18 cellular contexts compared by ENCODE assay signal in the genomic region with DNA sequence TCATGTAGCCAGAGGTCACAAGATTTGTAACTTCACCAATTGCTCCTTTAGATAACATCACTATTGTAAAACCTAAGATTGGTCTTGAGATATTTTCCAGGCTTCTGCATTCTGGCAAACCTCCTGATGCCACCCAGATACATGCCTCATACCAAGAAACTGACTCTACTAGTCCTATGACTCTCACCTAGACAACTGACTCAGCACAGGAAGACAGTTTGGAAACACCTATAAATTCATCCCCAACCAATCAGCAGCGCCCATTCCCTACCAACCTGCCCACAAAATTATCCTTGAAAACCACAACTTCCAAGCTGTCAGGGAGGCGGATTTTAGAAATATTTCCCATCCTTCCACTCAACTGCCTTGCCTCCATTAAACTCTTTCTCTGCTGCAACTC. TPM values are rescaled to one million over a fixed set of nuclear protein-coding genes. Genes with fewer than 3 reads are reported as not detected.
DNase-seq lines count a peak whose midpoint lies in the region; ATAC-seq and TF ChIP-seq lines count a peak whose summit lies in the region.
"Had no signal": no experiment of that assay in that cellular context is flagged by ENCODE, and none has a peak within 500 bp of the region (broad histone marks: within the 10 kb centered on the region; RNA-seq: fewer than 3 reads in every experiment).

No MANE protein-coding gene starts in this region.

- H3K9me2 ChIP-seq in neural cell (ENCODE audit: insufficient read depth, low read length): no peaks in the 10 kb centered on the region

- H3K4me3 Mint-ChIP-seq in activated CD8-positive, alpha-beta T cell treated with anti-CD3 and anti-CD28 coated beads for 36 hours: no peak overlapping the region
- no peak overlapping the region for H3K4me3 Mint-ChIP-seq in activated CD8-positive, alpha-beta T cell treated with anti-CD3 and anti-CD28 coated beads, Interleukin-2, amount 10 ng/mL, durations not matched to agents 7 days and 5 days
- no peak overlapping the region for H3K4me3 Mint-ChIP-seq in activated naive CD8-positive, alpha-beta T cell treated with anti-CD3 and anti-CD28 coated beads, Interleukin-2, amount 10 ng/mL, durations not matched to agents 7 days and 5 days
- H3K4me3 Mint-ChIP-seq: activated B cell treated with CpG ODN at 0.5 μM for 24 hours; central memory CD8-positive, alpha-beta T cell had no signal

- H3K9me3 ChIP-seq in neural cell (ENCODE audit: low read length): no peaks in the 10 kb centered on the region
- H3K9me3 ChIP-seq: adrenal gland, right atrium auricular region, uterus had no signal

- peak; percentile 25 for DNase-seq in activated CD8-positive, alpha-beta T cell treated with anti-CD3 and anti-CD28 coated beads for 36 hours
- DNase-seq in activated CD8-positive, alpha-beta T cell treated with anti-CD3 and anti-CD28 coated beads, Interleukin-2, amount 10 ng/mL, durations not matched to agents 7 days and 5 days: no peak
- DNase-seq in NCI-H226 (peak; percentile 80), NCI-H510A treated with DMSO at 0.1 percent for 48 hours (lab: John Stamatoyannopoulos, UW) (no peak), NCI-H2196 (lab: John Stamatoyannopoulos, UW; ENCODE audit: unreplicated experiment) (no peak), DMS53 (lab: John Stamatoyannopoulos, UW) (no peak)
- DNase-seq in activated naive CD8-positive, alpha-beta T cell treated with anti-CD3 and anti-CD28 coated beads, Interleukin-2, amount 10 ng/mL, durations not matched to agents 7 days and 5 days: no peak
- DNase-seq: activated B cell treated with CpG ODN at 0.5 μM for 24 hours, adrenal gland, C1 segment of cervical spinal cord, left colon, nucleus accumbens, Right ventricle myocardium superior, uterus had no signal

- intact Hi-C loops in activated CD8-positive, alpha-beta T cell treated with anti-CD3 and anti-CD28 coated beads for 36 hours (cut with micrococcal nuclease): loop anchor here (5.0 to 10.0 kb wide), 4 partner anchors 122 to 1020 kb away; partner anchors contain the start of genes ATP1B1 and SLC19A2

- CTCF ChIA-PET in activated CD8-positive, alpha-beta T cell treated with anti-CD3 and anti-CD28 coated beads for 36 hours (lab: Charles Lee): interaction anchor here (1.3 kb wide), 1 partner anchor 16 kb away, joined by 6 read pairs; no protein-coding TSS in a partner anchor
- CTCF ChIA-PET in activated CD8-positive, alpha-beta T cell treated with anti-CD3 and anti-CD28 coated beads, Interleukin-2, amount 10 ng/mL, durations not matched to agents 7 days and 5 days (lab: Charles Lee): no interaction called here

- no peak for TF ChIP-seq EP300 in neural cell (conservative IDR thresholded peaks at IDR 0.05; ENCODE audit: poor library complexity, severe bottlenecking)

- peaks cover 12% of the 10 kb centered on the region for H3K36me3 Mint-ChIP-seq in activated CD8-positive, alpha-beta T cell treated with anti-CD3 and anti-CD28 coated beads for 36 hours (ENCODE audit: low read depth)
- peaks cover 7% of the 10 kb centered on the region for H3K36me3 Mint-ChIP-seq in activated CD8-positive, alpha-beta T cell treated with anti-CD3 and anti-CD28 coated beads, Interleukin-2, amount 10 ng/mL, durations not matched to agents 7 days and 5 days (ENCODE audit: low read depth)
- peaks cover 10% of the 10 kb centered on the region for H3K36me3 Mint-ChIP-seq in activated naive CD8-positive, alpha-beta T cell treated with anti-CD3 and anti-CD28 coated beads, Interleukin-2, amount 10 ng/mL, durations not matched to agents 7 days and 5 days

- peaks cover 33% of the 10 kb centered on the region for H3K4me1 Mint-ChIP-seq in activated CD8-positive, alpha-beta T cell treated with anti-CD3 and anti-CD28 coated beads for 36 hours (ENCODE audit: low read depth)
- peaks cover 29% of the 10 kb centered on the region for H3K4me1 Mint-ChIP-seq in activated CD8-positive, alpha-beta T cell treated with anti-CD3 and anti-CD28 coated beads, Interleukin-2, amount 10 ng/mL, durations not matched to agents 7 days and 5 days (ENCODE audit: low read depth)
- H3K4me1 Mint-ChIP-seq in activated naive CD8-positive, alpha-beta T cell treated with anti-CD3 and anti-CD28 coated beads, Interleukin-2, amount 10 ng/mL, durations not matched to agents 7 days and 5 days: peaks cover 26% of the 10 kb centered on the region

- no peaks in the 10 kb centered on the region for H4K20me1 ChIP-seq in neural cell (ENCODE audit: insufficient read depth)

- H2AFZ ChIP-seq in neural cell (ENCODE audit: low read depth, low read length): no peak overlapping the region

- no peak for ATAC-seq in activated CD8-positive, alpha-beta T cell treated with anti-CD3 and anti-CD28 coated beads for 36 hours
- ATAC-seq in activated CD8-positive, alpha-beta T cell treated with anti-CD3 and anti-CD28 coated beads, Interleukin-2, amount 10 ng/mL, durations not matched to agents 7 days and 5 days: no peak
- no peak for ATAC-seq in activated naive CD8-positive, alpha-beta T cell treated with anti-CD3 and anti-CD28 coated beads, Interleukin-2, amount 10 ng/mL, durations not matched to agents 7 days and 5 days (ENCODE audit: low read depth)
- ATAC-seq: A549, left colon had no signal

- no peak for TF ChIP-seq CTCF in activated CD8-positive, alpha-beta T cell treated with anti-CD3 and anti-CD28 coated beads for 36 hours (IDR thresholded peaks at IDR 0.05)
- TF ChIP-seq CTCF in neural cell (IDR thresholded peaks at IDR 0.05; ENCODE audit: poor library complexity, severe bottlenecking): no peak

- no peak overlapping the region for H3K4me2 ChIP-seq in neural cell (ENCODE audit: low read length)
- H3K4me2 ChIP-seq: A549 had no signal

- TF ChIP-seq RAD21 in neural cell (conservative IDR thresholded peaks at IDR 0.05): no peak

- H3K27me3 ChIP-seq in neural cell (ENCODE audit: insufficient read depth, low read depth, low read length): no peaks in the 10 kb centered on the region
- H3K27me3 ChIP-seq: adrenal gland, right atrium auricular region, uterus had no signal

- no peaks in the 10 kb centered on the region for H3K36me3 ChIP-seq in neural cell (ENCODE audit: insufficient read depth, low read length)
- H3K36me3 ChIP-seq: adrenal gland, uterus had no signal

- POLR2A ChIA-PET in activated CD8-positive, alpha-beta T cell treated with anti-CD3 and anti-CD28 coated beads for 36 hours (lab: Charles Lee): interaction anchor here (0.6 to 1.0 kb wide), 3 partner anchors 43 to 853 kb away, joined by 3 to 4 read pairs (median 3); no protein-coding TSS in a partner anchor
- POLR2A ChIA-PET in activated CD8-positive, alpha-beta T cell treated with anti-CD3 and anti-CD28 coated beads, Interleukin-2, amount 10 ng/mL, durations not matched to agents 7 days and 5 days (lab: Charles Lee): no interaction called here
- POLR2A ChIA-PET in activated naive CD8-positive, alpha-beta T cell treated with anti-CD3 and anti-CD28 coated beads, Interleukin-2, amount 10 ng/mL, durations not matched to agents 7 days and 5 days (lab: Charles Lee): no interaction called here

- H3K27ac Mint-ChIP-seq in activated CD8-positive, alpha-beta T cell treated with anti-CD3 and anti-CD28 coated beads for 36 hours: peak overlapping the region; percentile 4
- H3K27ac Mint-ChIP-seq in activated CD8-positive, alpha-beta T cell treated with anti-CD3 and anti-CD28 coated beads, Interleukin-2, amount 10 ng/mL, durations not matched to agents 7 days and 5 days: no peak overlapping the region
- peak overlapping the region; percentile 52 for H3K27ac Mint-ChIP-seq in activated naive CD8-positive, alpha-beta T cell treated with anti-CD3 and anti-CD28 coated beads, Interleukin-2, amount 10 ng/mL, durations not matched to agents 7 days and 5 days
- H3K27ac Mint-ChIP-seq: activated B cell treated with CpG ODN at 0.5 μM for 24 hours had no signal

- H3K9me3 Mint-ChIP-seq in activated CD8-positive, alpha-beta T cell treated with anti-CD3 and anti-CD28 coated beads for 36 hours: no peaks in the 10 kb centered on the region
- H3K9me3 Mint-ChIP-seq in activated CD8-positive, alpha-beta T cell treated with anti-CD3 and anti-CD28 coated beads, Interleukin-2, amount 10 ng/mL, durations not matched to agents 7 days and 5 days (ENCODE audit: insufficient read depth): peaks cover 8% of the 10 kb centered on the region
- H3K9me3 Mint-ChIP-seq in activated naive CD8-positive, alpha-beta T cell treated with anti-CD3 and anti-CD28 coated beads, Interleukin-2, amount 10 ng/mL, durations not matched to agents 7 days and 5 days: peaks cover 5% of the 10 kb centered on the region
- H3K9me3 Mint-ChIP-seq: central memory CD8-positive, alpha-beta T cell had no signal

- peak overlapping the region; percentile 3 for H3K4me3 ChIP-seq in neural cell (ENCODE audit: low read length)
- H3K4me3 ChIP-seq: A549, adrenal gland, right atrium auricular region, uterus had no signal

- H3K27me3 Mint-ChIP-seq in activated CD8-positive, alpha-beta T cell treated with anti-CD3 and anti-CD28 coated beads for 36 hours: no peaks in the 10 kb centered on the region
- no peaks in the 10 kb centered on the region for H3K27me3 Mint-ChIP-seq in activated CD8-positive, alpha-beta T cell treated with anti-CD3 and anti-CD28 coated beads, Interleukin-2, amount 10 ng/mL, durations not matched to agents 7 days and 5 days (ENCODE audit: low read depth)
- no peaks in the 10 kb centered on the region for H3K27me3 Mint-ChIP-seq in activated naive CD8-positive, alpha-beta T cell treated with anti-CD3 and anti-CD28 coated beads, Interleukin-2, amount 10 ng/mL, durations not matched to agents 7 days and 5 days
- H3K27me3 Mint-ChIP-seq: activated B cell treated with CpG ODN at 0.5 μM for 24 hours; central memory CD8-positive, alpha-beta T cell had no signal

- H3K79me2 ChIP-seq in neural cell (replicated peaks; ENCODE audit: insufficient read depth, low read length): peaks cover 50% of the 10 kb centered on the region

- H3K27ac ChIP-seq in neural cell (ENCODE audit: low read length): no peak overlapping the region
- H3K27ac ChIP-seq: A549, adrenal gland, right atrium auricular region, uterus had no signal

- no peaks in the 10 kb centered on the region for H3F3A ChIP-seq in neural cell (ENCODE audit: insufficient read depth, low read length, poor library complexity, severe bottlenecking)

- H3K9ac ChIP-seq in neural cell (ENCODE audit: low read length): no peak overlapping the region

RNA-seq across cellular contexts. Expression of gene NME7, which starts 2.6 kb away (rescaled TPM):
- total RNA-seq in activated CD8-positive, alpha-beta T cell treated with anti-CD3 and anti-CD28 coated beads for 36 hours: 10 to 100 TPM; 15.3 to 17.4 TPM
- total RNA-seq in activated CD8-positive, alpha-beta T cell treated with anti-CD3 and anti-CD28 coated beads, Interleukin-2, amount 10 ng/mL, durations not matched to agents 7 days and 5 days: 10 to 100 TPM; 20.9 to 23.2 TPM
- 10 to 100 TPM; 14.7 to 24.7 TPM for total RNA-seq in activated naive CD8-positive, alpha-beta T cell treated with anti-CD3 and anti-CD28 coated beads, Interleukin-2, amount 10 ng/mL, durations not matched to agents 7 days and 5 days
- 41.6 and 42.4 TPM in 2 replicates for polyA plus RNA-seq in neural cell
- polyA minus RNA-seq in neural cell: 56.1 and 60.1 TPM in 2 replicates

RNA-seq across cellular contexts. Expression of gene BLZF1, which starts 3.0 kb away (rescaled TPM):
- 10 to 100 TPM in 1 of 2 experiments, 1 to 10 TPM in 1; 9.8 to 10.1 TPM for total RNA-seq in activated CD8-positive, alpha-beta T cell treated with anti-CD3 and anti-CD28 coated beads for 36 hours
- 10 to 100 TPM; 33.9 to 34.1 TPM for total RNA-seq in activated CD8-positive, alpha-beta T cell treated with anti-CD3 and anti-CD28 coated beads, Interleukin-2, amount 10 ng/mL, durations not matched to agents 7 days and 5 days
- total RNA-seq in activated naive CD8-positive, alpha-beta T cell treated with anti-CD3 and anti-CD28 coated beads, Interleukin-2, amount 10 ng/mL, durations not matched to agents 7 days and 5 days: 10 to 100 TPM; 31.6 to 33.5 TPM
- 19.9 and 22.0 TPM in 2 replicates for polyA plus RNA-seq in neural cell
- 29.2 and 42.1 TPM in 2 replicates for polyA minus RNA-seq in neural cell

Comparison
In these comparisons a context has a peak if more than half of its experiments do, and no peak if none do; other contexts are left out.
1. DNase-seq: peak in activated CD8-positive, alpha-beta T cell treated with anti-CD3 and anti-CD28 coated beads for 36 hours (single experiment) and NCI-H226 (single experiment); none in activated CD8-positive, alpha-beta T cell treated with anti-CD3 and anti-CD28 coated beads, Interleukin-2, amount 10 ng/mL, durations not matched to agents 7 days and 5 days (single experiment), activated naive CD8-positive, alpha-beta T cell treated with anti-CD3 and anti-CD28 coated beads, Interleukin-2, amount 10 ng/mL, durations not matched to agents 7 days and 5 days (single experiment), NCI-H510A treated with DMSO at 0.1 percent for 48 hours (single experiment), NCI-H2196 (single experiment) and DMS53 (single experiment).